Comparison of ENCODE assay signal across 8 cellular contexts in the genomic region with DNA sequence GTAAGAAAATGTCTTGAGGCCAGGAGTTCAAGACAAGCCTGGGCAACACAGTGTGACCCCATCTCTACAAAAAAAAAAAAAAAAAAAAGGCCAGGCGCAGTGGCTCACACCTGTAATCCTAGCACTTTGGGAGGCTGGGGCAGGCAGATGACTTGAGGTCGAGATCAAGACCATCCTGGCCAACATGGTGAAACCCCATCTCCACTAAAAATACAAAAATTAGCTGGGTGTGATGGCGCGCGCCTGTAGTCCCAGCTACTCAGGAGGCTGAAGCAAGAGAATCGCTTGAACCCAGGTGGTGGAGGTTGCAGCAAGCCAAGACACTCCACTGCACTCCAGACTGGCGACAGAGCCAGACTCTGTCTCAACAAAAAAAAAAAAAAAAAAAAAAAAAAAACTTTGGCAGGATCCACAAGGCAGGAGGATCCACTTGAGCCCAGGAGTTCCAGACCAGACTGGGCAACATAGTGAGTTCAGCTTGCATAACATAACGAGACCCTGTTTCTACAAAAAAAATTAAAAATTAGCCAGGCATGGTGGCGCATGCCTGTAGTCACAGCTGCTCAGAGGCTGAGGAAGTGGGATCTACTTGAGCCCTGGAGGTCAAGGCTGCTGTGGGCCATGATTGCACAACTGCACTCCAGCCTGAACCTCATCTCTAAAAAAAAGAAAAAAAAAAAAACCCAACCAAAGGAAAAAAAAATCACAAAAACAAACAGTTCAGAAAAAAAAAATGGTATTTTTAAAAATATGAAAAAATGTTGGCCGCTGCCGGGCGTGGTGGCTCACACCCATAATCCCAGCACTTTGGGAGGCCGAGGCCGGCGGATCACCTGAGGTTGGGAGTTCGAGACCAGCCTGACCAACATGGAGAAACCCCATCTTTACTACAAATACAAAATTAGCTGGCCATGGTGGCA. TPM values are rescaled to one million over a fixed set of nuclear protein-coding genes. Genes with fewer than 3 reads are reported as not detected.
DNase-seq lines count a peak whose midpoint lies in the region; ATAC-seq and TF ChIP-seq lines count a peak whose summit lies in the region.
"Not testable (repeated sequence)": the region's sequence is repeated elsewhere in the genome, so short reads cannot be mapped to it uniquely, and the experiment has no call there.

No MANE protein-coding gene starts in this region.

- H3K4me3 Mint-ChIP-seq in Caco-2 (ENCODE audit: unreplicated experiment); stimulated activated naive B cell treated with anti-CD40 and anti-IgM and Interleukin-4, amounts not matched to agents 10 μg/mL and 1 μg/mL and 100 μg/mL, for 72 hours: not testable (repeated sequence)

- not testable (repeated sequence) for H3K36me3 ChIP-seq in Caco-2 (ENCODE audit: control insufficient read depth, insufficient read depth, low read length); SJCRH30; left ventricle myocardium inferior

- intact Hi-C loops in Caco-2 (cut with micrococcal nuclease; ENCODE audit: unreplicated experiment); left ventricle myocardium inferior (cut with micrococcal nuclease): not testable (repeated sequence)

- not testable (repeated sequence) for BruUV-seq in Caco-2 (replicated peaks; lab: Mats Ljungman, UMichigan)

- CTCF ChIA-PET in Caco-2 (lab: Charles Lee), result interaction anchor here (0.6 to 1.5 kb wide), 3 partner anchors 20 to 58 kb away, joined by 3 to 4 read pairs (median 4); a partner anchor contains a TSS
- CTCF ChIA-PET in HEK293T (lab: Yijun Ruan, JAX), result not testable (repeated sequence)

- not testable (repeated sequence) for TF ChIP-seq CTCF in Caco-2 (IDR thresholded peaks at IDR 0.05; ENCODE audit: insufficient read depth in 1 of 2, low read depth in 1 of 2, low read length in 1 of 2, severe bottlenecking in 1 of 2, unreplicated experiment in 1 of 2); left ventricle myocardium inferior (IDR thresholded peaks at IDR 0.05; ENCODE audit: borderline replicate concordance)

- H3K9me3 ChIP-seq in Caco-2; SJCRH30 (replicated peaks); left ventricle myocardium inferior (replicated peaks): not testable (repeated sequence)

- H3K4me1 ChIP-seq in Caco-2 (peaks cover 32% of the 10 kb centered on the region), left ventricle myocardium inferior (peaks cover 51% of the 10 kb centered on the region)
- not testable (repeated sequence) for H3K4me1 ChIP-seq in SJCRH30

- H3K4me1 Mint-ChIP-seq in Caco-2 (ENCODE audit: low read depth, unreplicated experiment), result peaks cover 11% of the 10 kb centered on the region
- peaks cover 8 to 32% of the 10 kb centered on the region in 2 donors for H3K4me1 Mint-ChIP-seq in stimulated activated naive B cell treated with anti-CD40 and anti-IgM and Interleukin-4, amounts not matched to agents 10 μg/mL and 1 μg/mL and 100 μg/mL, for 72 hours

- peak; percentile 60 to 66 for ATAC-seq in stimulated activated naive B cell treated with anti-CD40 and anti-IgM and Interleukin-4, amounts not matched to agents 10 μg/mL and 1 μg/mL and 100 μg/mL, for 72 hours (replicated peaks)

- DNase-seq in Caco-2 (peak; percentile 61 to 69), NCI-H2029 (lab: John Stamatoyannopoulos, UW) (peak; percentile 61), SJCRH30 (peak; percentile 31 to 42), cerebellar cortex (ENCODE audit: low spot score) (peak; percentile 24), left ventricle myocardium inferior (peak; percentile 56), mesenteric fat pad (ENCODE audit: low spot score) (peak; percentile 6)
- not testable (repeated sequence) for DNase-seq in HEK293T (ENCODE audit: extremely low spot score); stimulated activated naive B cell treated with anti-CD40 and anti-IgM and Interleukin-4, amounts not matched to agents 10 μg/mL and 1 μg/mL and 100 μg/mL, for 72 hours

- POLR2A ChIA-PET in Caco-2 (lab: Charles Lee); HEK293T (lab: Yijun Ruan, JAX): not testable (repeated sequence)

- peaks cover 51% of the 10 kb centered on the region for H3K36me3 Mint-ChIP-seq in Caco-2 (ENCODE audit: insufficient read depth, unreplicated experiment)
- not testable (repeated sequence) for H3K36me3 Mint-ChIP-seq in stimulated activated naive B cell treated with anti-CD40 and anti-IgM and Interleukin-4, amounts not matched to agents 10 μg/mL and 1 μg/mL and 100 μg/mL, for 72 hours

- peak overlapping the region; percentile 32 for H3K27ac Mint-ChIP-seq in Caco-2 (ENCODE audit: unreplicated experiment)
- H3K27ac Mint-ChIP-seq in stimulated activated naive B cell treated with anti-CD40 and anti-IgM and Interleukin-4, amounts not matched to agents 10 μg/mL and 1 μg/mL and 100 μg/mL, for 72 hours, result peak overlapping the region; percentile 37

- H3K4me3 ChIP-seq in Caco-2 (ENCODE audit: low read depth, low read length); SJCRH30; left ventricle myocardium inferior: not testable (repeated sequence)

- H3K9me3 Mint-ChIP-seq in Caco-2 (ENCODE audit: unreplicated experiment); stimulated activated naive B cell treated with anti-CD40 and anti-IgM and Interleukin-4, amounts not matched to agents 10 μg/mL and 1 μg/mL and 100 μg/mL, for 72 hours: not testable (repeated sequence)

- not testable (repeated sequence) for H3K27ac ChIP-seq in SJCRH30
- H3K27ac ChIP-seq in left ventricle myocardium inferior (replicated peaks), result peak overlapping the region; percentile 65

- not testable (repeated sequence) for H3K27me3 Mint-ChIP-seq in Caco-2 (ENCODE audit: insufficient read depth, unreplicated experiment); stimulated activated naive B cell treated with anti-CD40 and anti-IgM and Interleukin-4, amounts not matched to agents 10 μg/mL and 1 μg/mL and 100 μg/mL, for 72 hours

- H3K27me3 ChIP-seq in Caco-2 (replicated peaks; ENCODE audit: control insufficient read depth, insufficient read depth, low read length); SJCRH30; left ventricle myocardium inferior (ENCODE audit: low read depth): not testable (repeated sequence)

TF ChIP-seq in HEK293T, 16 proteins besides CTCF, POLR2A, EP300 and RAD21:
- peak; percentile 47 for TF ChIP-seq ZNF384 (IDR thresholded peaks at IDR 0.05)

RNA-seq across cellular contexts. Expression of a gene that starts 8.1 kb away (rescaled TPM):
- total RNA-seq in Caco-2 (2022) (130 and 142 TPM in 2 replicates), left ventricle myocardium inferior (43.8 TPM), mesenteric fat pad (99.6 TPM)
- total RNA-seq in SJCRH30 (2014; rRNA removed; shearing (Covaris generic)), result 35.6 and 42.8 TPM in 2 replicates

RNA-seq across cellular contexts. Expression of a gene that starts 40.8 kb away (rescaled TPM):
- total RNA-seq in Caco-2 (2022), result 278 and 336 TPM in 2 replicates
- total RNA-seq in SJCRH30 (2014; rRNA removed; shearing (Covaris generic)), result 263 and 271 TPM in 2 replicates
- total RNA-seq in left ventricle myocardium inferior, result 18.9 TPM
- 118 TPM for total RNA-seq in mesenteric fat pad

RNA-seq across cellular contexts. Expression of a gene that starts 53.6 kb away (rescaled TPM):
- total RNA-seq in Caco-2 (2022) (734 and 821 TPM in 2 replicates), left ventricle myocardium inferior (220 TPM), mesenteric fat pad (508 TPM)
- total RNA-seq in SJCRH30 (2014; rRNA removed; shearing (Covaris generic)), result 418 and 434 TPM in 2 replicates
